Comparison of ENCODE assay signal across 9 cellular contexts in genomic region chr7:128030263-128030998, GRCh38. TPM values are rescaled to one million over a fixed set of nuclear protein-coding genes. Genes with fewer than 3 reads are reported as not detected.
DNase-seq lines count a peak whose midpoint lies in the region; ATAC-seq, FAIRE-seq and TF ChIP-seq lines count a peak whose summit lies in the region.
"Had no signal": no experiment of that assay in that cellular context is flagged by ENCODE, and none has a peak within 500 bp of the region (broad histone marks: within the 10 kb centered on the region; RNA-seq: fewer than 3 reads in every experiment).

No MANE protein-coding gene starts in this region.

- no peaks in the 10 kb centered on the region for H3K9me3 Mint-ChIP-seq in activated naive CD8-positive, alpha-beta T cell treated with anti-CD3 and anti-CD28 coated beads, Interleukin-2, amount 50 U/mL, for 24 hours

- no peak for FAIRE-seq in kidney (lab: Jason Lieb, UNC)
- FAIRE-seq: frontal cortex had no signal

- TF ChIP-seq POLR2A in spleen (IDR thresholded peaks at IDR 0.05), result no peak

- TF ChIP-seq CTCF in HL-60 (IDR thresholded peaks at IDR 0.05; ENCODE audit: insufficient read depth, low read length) (no peak), kidney (IDR thresholded peaks at IDR 0.05; ENCODE audit: borderline replicate concordance, extremely low read depth, insufficient read depth) (no peak), spleen (IDR thresholded peaks at IDR 0.05 in 8 of 11, conservative IDR thresholded peaks at IDR 0.05 in 3 of 11) (no peak)

- intact Hi-C loops in kidney (cut with DNase I) (no loop called here), spleen (cut with DNase I; ENCODE audit: low total_unique reads) (loop anchor here (10.0 kb wide), 1 partner anchor 316 kb away; no protein-coding TSS in a partner anchor)

- DNase-seq in HL-60 (ENCODE audit: low read depth in 1 of 2, low spot score in 1 of 2) (no peak), kidney (no peak), spleen (peak; percentile 78), putamen (ENCODE audit: low spot score) (no peak)
- DNase-seq in activated naive CD8-positive, alpha-beta T cell treated with anti-CD3 and anti-CD28 coated beads, Interleukin-2, amount 50 U/mL, for 24 hours, result no peak
- DNase-seq: NCI-H226 had no signal

- 64 to 83% (median 74%) methylated on average over 32 to 41 of the region's 41 CpGs for WGBS in spleen, 5 donors

- H3K27ac ChIP-seq in HL-60 (replicated peaks) (no peak overlapping the region), kidney (ENCODE audit: low read depth in 2 of 2, low read length in 2 of 2) (no peak overlapping the region), spleen (peak overlapping the region in 7 of 8 donors; percentile 76 to 94 (median 86))

- H3K9ac ChIP-seq in kidney (ENCODE audit: low read length in 2 of 2), result no peak overlapping the region

- H3K27ac Mint-ChIP-seq in activated naive CD8-positive, alpha-beta T cell treated with anti-CD3 and anti-CD28 coated beads, Interleukin-2, amount 50 U/mL, for 24 hours, result no peak overlapping the region

- peak overlapping the region; percentile 43 for H3K4me3 ChIP-seq in HL-60 (replicated peaks; ENCODE audit: insufficient read depth, low read length)
- H3K4me3 ChIP-seq in kidney (ENCODE audit: low read length in 2 of 2), result peak overlapping the region; percentile 26 to 55
- H3K4me3 ChIP-seq in spleen, result peak overlapping the region in 7 of 8 donors; percentile 17 to 88 (median 63)

- H3K27me3 Mint-ChIP-seq in activated naive CD8-positive, alpha-beta T cell treated with anti-CD3 and anti-CD28 coated beads, Interleukin-2, amount 50 U/mL, for 24 hours, result peaks cover 1% of the 10 kb centered on the region

- no peak for ATAC-seq in activated naive CD8-positive, alpha-beta T cell treated with anti-CD3 and anti-CD28 coated beads, Interleukin-2, amount 50 U/mL, for 24 hours
- ATAC-seq in GM19455 (IDR thresholded peaks at IDR 0.05; ENCODE audit: unreplicated experiment) (no peak), HG03196 (IDR thresholded peaks at IDR 0.05; ENCODE audit: unreplicated experiment) (no peak)

- H3K4me1 ChIP-seq in kidney (ENCODE audit: control insufficient read depth in 1 of 2, insufficient read depth in 1 of 2, low read depth in 1 of 2, low read length in 2 of 2) (peaks cover 4 to 7% of the 10 kb centered on the region in 2 donors), spleen (peaks cover 0 to 95% (median 43%) of the 10 kb centered on the region in 6 donors)

- H3K9me3 ChIP-seq in kidney (ENCODE audit: control insufficient read depth in 1 of 2, low read length in 2 of 2) (no peaks in the 10 kb centered on the region), spleen (no peaks in the 10 kb centered on the region)

- H3K27me3 ChIP-seq in HL-60 (ENCODE audit: insufficient read depth, poor library complexity, severe bottlenecking), result no peaks in the 10 kb centered on the region
- H3K27me3 ChIP-seq in spleen (replicated peaks in 1 of 7), result peaks cover 0 to 27% (median 0%) of the 10 kb centered on the region in 7 donors

- peaks cover 13% of the 10 kb centered on the region for H3K36me3 Mint-ChIP-seq in activated naive CD8-positive, alpha-beta T cell treated with anti-CD3 and anti-CD28 coated beads, Interleukin-2, amount 50 U/mL, for 24 hours (ENCODE audit: low read depth)

- peaks cover 24% of the 10 kb centered on the region for H3K4me1 Mint-ChIP-seq in activated naive CD8-positive, alpha-beta T cell treated with anti-CD3 and anti-CD28 coated beads, Interleukin-2, amount 50 U/mL, for 24 hours

- H3K36me3 ChIP-seq in kidney (ENCODE audit: control insufficient read depth in 1 of 2, insufficient read depth in 2 of 2, low read length in 2 of 2) (no peaks in the 10 kb centered on the region), spleen (peaks cover 0 to 28% (median 6%) of the 10 kb centered on the region in 6 donors)

- peak overlapping the region; percentile 60 for H3K4me3 Mint-ChIP-seq in activated naive CD8-positive, alpha-beta T cell treated with anti-CD3 and anti-CD28 coated beads, Interleukin-2, amount 50 U/mL, for 24 hours

RNA-seq across cellular contexts. Expression of gene LRRC4, which starts 0.8 kb away (rescaled TPM):
- total RNA-seq in kidney, result 1.6 TPM
- 3.2 TPM for polyA plus RNA-seq in kidney (ENCODE audit: insufficient read depth, low read depth, low replicate concordance)
- total RNA-seq in spleen, result 10 to 100 TPM; 13.7 to 43.4 (median 18.3) TPM
- polyA plus RNA-seq in spleen, result 1 to 10 TPM in 2 of 3 donors, under 1 TPM in 1; 0.78 to 3.7 (median 1.4) TPM

Comparison
In these comparisons a context has a peak if more than half of its experiments do, and no peak if none do; other contexts are left out.
1. H3K27ac ChIP-seq: peak in spleen (7 of 8); none in HL-60 (single experiment) and kidney (0 of 2).
2. Peak in every context shown above with its lines, with median percentiles within 50 percentile points of each other: H3K4me3 ChIP-seq.